In genomic region chr16:27315333-27316037, GRCh38 we compare ENCODE assay signal across 8 cellular contexts. TPM values are rescaled to one million over a fixed set of nuclear protein-coding genes. Genes with fewer than 3 reads are reported as not detected.
A peak's percentile ranks its signal among the peaks of the same experiment; 100 is the strongest.
DNase-seq lines count a peak whose midpoint lies in the region; ATAC-seq, FAIRE-seq and TF ChIP-seq lines count a peak whose summit lies in the region.

No MANE protein-coding gene starts in this region.

- peak overlapping the region; percentile 100 for H3K9ac ChIP-seq in GM23248

- H3K79me2 ChIP-seq in GM23248 (ENCODE audit: insufficient read depth): peaks cover 61% of the 10 kb centered on the region

- H3K36me3 Mint-ChIP-seq in T-helper 17 cell (ENCODE audit: low read depth): peaks cover 3% of the 10 kb centered on the region
- H3K36me3 Mint-ChIP-seq in stimulated activated effector memory CD8-positive, alpha-beta T cell treated with anti-CD3 and anti-CD28 coated beads, Interleukin-12 subunit alpha, Interleukin-12 subunit beta, amount 100 ng/mL, for 72 hours: peaks cover 78% of the 10 kb centered on the region

- H3K9me3 ChIP-seq in GM23248 (ENCODE audit: low read depth): no peaks in the 10 kb centered on the region
- no peaks in the 10 kb centered on the region for H3K9me3 ChIP-seq in T-helper 17 cell (ENCODE audit: control insufficient read depth, low read length, poor library complexity, severe bottlenecking)

- H3K36me3 ChIP-seq in GM23248 (ENCODE audit: low read depth) (no peaks in the 10 kb centered on the region), bronchial epithelial cell (ENCODE audit: control insufficient read depth, insufficient read depth, low read length) (peaks cover 1% of the 10 kb centered on the region)

- 21 to 26% methylated on average over 9 of the region's 9 CpGs for whole genome bisulfite sequencing in GM23248 (ENCODE audit: low coverage in 1 of 2, low lambda C conversion rate in 2 of 2, missing lambda C conversion rate in 2 of 2), 2 experiments
- WGBS in lower leg skin, 2 donors: 14 to 20% methylated on average over 9 of the region's 9 CpGs

- H3K9me3 Mint-ChIP-seq in stimulated activated effector memory CD8-positive, alpha-beta T cell treated with anti-CD3 and anti-CD28 coated beads, Interleukin-12 subunit alpha, Interleukin-12 subunit beta, amount 100 ng/mL, for 72 hours: no peaks in the 10 kb centered on the region

- H2AFZ ChIP-seq in GM23248: no peak overlapping the region

- no peaks in the 10 kb centered on the region for H3K27me3 Mint-ChIP-seq in T-helper 17 cell

- TF ChIP-seq CTCF in bronchial epithelial cell (IDR thresholded peaks at IDR 0.05; ENCODE audit: insufficient read depth, low read length, severe bottlenecking) (peak; percentile 38), lower leg skin (IDR thresholded peaks at IDR 0.05) (no peak)

- DNase-seq in GM23248: peak; percentile 72
- peak in 1 of 3 donors; percentile 27 for DNase-seq in T-helper 17 cell
- peak; percentile 96 for DNase-seq in bronchial epithelial cell (ENCODE audit: low read depth)
- peak; percentile 71 to 93 for DNase-seq in lower leg skin (ENCODE audit: low spot score in 2 of 2)
- peak; percentile 31 to 55 for DNase-seq in stimulated activated effector memory CD8-positive, alpha-beta T cell treated with anti-CD3 and anti-CD28 coated beads, Interleukin-12 subunit alpha, Interleukin-12 subunit beta, amount 100 ng/mL, for 72 hours (ENCODE audit: low spot score in 2 of 2)
- no peak for DNase-seq in NCI-H774 (lab: John Stamatoyannopoulos, UW)

- H3K4me1 Mint-ChIP-seq in T-helper 17 cell: peaks cover 52% of the 10 kb centered on the region
- peaks cover 77% of the 10 kb centered on the region for H3K4me1 Mint-ChIP-seq in stimulated activated effector memory CD8-positive, alpha-beta T cell treated with anti-CD3 and anti-CD28 coated beads, Interleukin-12 subunit alpha, Interleukin-12 subunit beta, amount 100 ng/mL, for 72 hours

- intact Hi-C loops in lower leg skin (cut with DNase I; ENCODE audit: low total_unique reads): no loop called here

- peak overlapping the region; percentile 75 for H3K4me2 ChIP-seq in GM23248 (ENCODE audit: unreplicated experiment)

- peak; percentile 89 for FAIRE-seq in bronchial epithelial cell (lab: Jason Lieb, UNC)

- peaks cover 39% of the 10 kb centered on the region for H3F3A ChIP-seq in GM23248 (ENCODE audit: insufficient read depth)

- in situ Hi-C loops in GM23248 (cut with MboI): no loop called here

- no peaks in the 10 kb centered on the region for H4K20me1 ChIP-seq in GM23248 (ENCODE audit: insufficient read depth)

- H3K27me3 ChIP-seq in GM23248 (replicated peaks; ENCODE audit: insufficient read depth): no peaks in the 10 kb centered on the region
- H3K27me3 ChIP-seq in bronchial epithelial cell (ENCODE audit: control insufficient read depth, insufficient read depth, low read length): no peaks in the 10 kb centered on the region

- ATAC-seq in T-helper 17 cell (peak; percentile 40), GM21367 (IDR thresholded peaks at IDR 0.05; ENCODE audit: unreplicated experiment) (no peak), HG02973 (IDR thresholded peaks at IDR 0.05; ENCODE audit: unreplicated experiment) (no peak)
- peak; percentile 56 for ATAC-seq in stimulated activated effector memory CD8-positive, alpha-beta T cell treated with anti-CD3 and anti-CD28 coated beads, Interleukin-12 subunit alpha, Interleukin-12 subunit beta, amount 100 ng/mL, for 72 hours

- peak overlapping the region; percentile 96 for H3K4me3 ChIP-seq in GM23248
- H3K4me3 ChIP-seq in bronchial epithelial cell (ENCODE audit: low read depth, low read length): peak overlapping the region; percentile 93
- no peak overlapping the region for H3K4me3 ChIP-seq in lower leg skin (ENCODE audit: low read depth, poor library complexity, severe bottlenecking)

- peak overlapping the region; percentile 97 for H3K27ac Mint-ChIP-seq in T-helper 17 cell
- peak overlapping the region; percentile 91 for H3K27ac Mint-ChIP-seq in stimulated activated effector memory CD8-positive, alpha-beta T cell treated with anti-CD3 and anti-CD28 coated beads, Interleukin-12 subunit alpha, Interleukin-12 subunit beta, amount 100 ng/mL, for 72 hours

- H3K27ac ChIP-seq in GM23248: peak overlapping the region; percentile 91

- TF ChIP-seq POLR2A in lower leg skin (IDR thresholded peaks at IDR 0.05): no peak

- peak overlapping the region; percentile 99 for H3K4me3 Mint-ChIP-seq in T-helper 17 cell
- peak overlapping the region; percentile 100 for H3K4me3 Mint-ChIP-seq in stimulated activated effector memory CD8-positive, alpha-beta T cell treated with anti-CD3 and anti-CD28 coated beads, Interleukin-12 subunit alpha, Interleukin-12 subunit beta, amount 100 ng/mL, for 72 hours

- H3K9me2 ChIP-seq in GM23248 (ENCODE audit: insufficient read depth): no peaks in the 10 kb centered on the region

- H3K4me1 ChIP-seq in GM23248 (ENCODE audit: insufficient read depth): peaks cover 26% of the 10 kb centered on the region

RNA-seq across cellular contexts. Expression of gene IL4R, which starts 1.7 kb away (rescaled TPM):
- 17.7 and 18.5 TPM in 2 replicates for total RNA-seq in GM23248 (2014; rRNA removed; shearing (Covaris generic))
- 11.3 and 11.7 TPM in 2 replicates for polyA plus RNA-seq in GM23248 (2016; fragmentation: Nextera tagmentation; extraction: Ambion mirVana)
- total RNA-seq in T-helper 17 cell: 100 to 1,000 TPM; 156 to 173 TPM
- total RNA-seq in bronchial epithelial cell: 25.8 and 32.9 TPM in 2 replicates
- 10 to 100 TPM; 22.3 to 35.0 (median 25.1) TPM for total RNA-seq in lower leg skin

RNA-seq across cellular contexts. Expression of gene NSMCE1, which starts 46.9 kb away (rescaled TPM):
- total RNA-seq in GM23248 (2014; rRNA removed; shearing (Covaris generic)): 45.3 and 69.3 TPM in 2 replicates
- polyA plus RNA-seq in GM23248 (2016; fragmentation: Nextera tagmentation; extraction: Ambion mirVana): 99.3 and 107 TPM in 2 replicates
- total RNA-seq in T-helper 17 cell (10 to 100 TPM; 35.1 to 49.2 TPM), bronchial epithelial cell (107 and 111 TPM in 2 replicates), lower leg skin (10 to 100 TPM; 17.3 to 29.2 (median 21.1) TPM)

Comparison
In these comparisons a context has a peak if more than half of its experiments do, and no peak if none do; other contexts are left out.
1. ATAC-seq: peak in T-helper 17 cell (single experiment) and stimulated activated effector memory CD8-positive, alpha-beta T cell treated with anti-CD3 and anti-CD28 coated beads, Interleukin-12 subunit alpha, Interleukin-12 subunit beta, amount 100 ng/mL, for 72 hours (single experiment); none in GM21367 (single experiment) and HG02973 (single experiment).